35 cellular contexts compared by ENCODE assay signal in genomic region chr2:55607717-55608116, GRCh38.
"Had no signal": no experiment of that assay in that cellular context is flagged by ENCODE, and none has a peak within 500 bp of the region (broad histone marks: within the 10 kb centered on the region; RNA-seq: fewer than 3 reads in every experiment).

No MANE protein-coding gene starts in this region.

- H3K27me3 ChIP-seq: adrenal gland, body of pancreas, brain microvascular endothelial cell, breast epithelium had no signal

- H3K27me3 Mint-ChIP-seq: activated B cell treated with CpG ODN at 0.5 μM for 24 hours; activated CD4-positive, alpha-beta memory T cell treated with anti-CD3 and anti-CD28 coated beads for 36 hours; activated CD4-positive, alpha-beta T cell treated with anti-CD3 and anti-CD28 coated beads, Interleukin-2, amount 10 ng/mL, durations not matched to agents 24 days and 14 days; activated CD8-positive, alpha-beta T cell treated with anti-CD3 and anti-CD28 coated beads for 36 hours; activated naive CD8-positive, alpha-beta T cell treated with anti-CD3 and anti-CD28 coated beads for 36 hours; activated T-helper 17 cell treated with anti-CD3 and anti-CD28 coated beads, Interleukin-2, amount 50 U/mL, for 72 hours; T-cell had no signal

- H3K4me3 ChIP-seq: adrenal gland, body of pancreas, breast epithelium had no signal

- H3K4me1 ChIP-seq: breast epithelium had no signal

- H3K4me3 Mint-ChIP-seq: activated B cell treated with CpG ODN at 0.5 μM for 24 hours; activated CD4-positive, alpha-beta memory T cell treated with anti-CD3 and anti-CD28 coated beads for 36 hours; activated CD4-positive, alpha-beta T cell treated with anti-CD3 and anti-CD28 coated beads, Interleukin-2, amount 10 ng/mL, durations not matched to agents 24 days and 14 days; activated CD8-positive, alpha-beta T cell treated with anti-CD3 and anti-CD28 coated beads for 36 hours; activated naive CD4-positive, alpha-beta T cell treated with anti-CD3 and anti-CD28 coated beads for 36 hours; activated naive CD8-positive, alpha-beta T cell treated with anti-CD3 and anti-CD28 coated beads for 36 hours; activated T-cell treated with anti-CD3 and anti-CD28 coated beads, Interleukin-2, amount 50 U/mL, for 4 hours; activated T-cell treated with anti-CD3 and anti-CD28 coated beads, Interleukin-2, amount 50 U/mL, for 72 hours; activated T-helper 1 cell treated with anti-CD3 and anti-CD28 coated beads, Interleukin-12 subunit alpha, Interleukin-12 subunit beta, Interleukin-2, Interleukin-4 antibody, amounts not matched to agents 30 ng/mL and 10 ng/mL and 1 ng/mL, durations not matched to agents 14 hours and 24 hours and 36 hours; activated T-helper 17 cell treated with anti-CD3 and anti-CD28 coated beads, Interleukin-2, amount 50 U/mL, for 72 hours; T-helper 2 cell treated with Interferon-gamma antibody and Interleukin-4, amounts not matched to agents 5 μg/mL and 100 μg/mL, for 36 hours had no signal

- H3K27ac ChIP-seq: adrenal gland, brain microvascular endothelial cell, breast epithelium, VCaP had no signal

- H3K36me3 ChIP-seq: breast epithelium had no signal

- ATAC-seq: activated CD8-positive, alpha-beta T cell treated with anti-CD3 and anti-CD28 coated beads for 36 hours; activated naive CD4-positive, alpha-beta T cell treated with anti-CD3 and anti-CD28 coated beads, Interleukin-2, amount 50 U/mL, for 72 hours; activated T-cell treated with anti-CD3 and anti-CD28 coated beads, Interleukin-2, amount 50 U/mL, for 4 hours; activated T-cell treated with anti-CD3 and anti-CD28 coated beads, Interleukin-2, amount 50 U/mL, for 72 hours; activated T-helper 17 cell treated with anti-CD3 and anti-CD28 coated beads, Interleukin-2, amount 50 U/mL, for 72 hours; body of pancreas; T-cell had no signal

- H3K27ac Mint-ChIP-seq: activated B cell treated with CpG ODN at 0.5 μM for 24 hours; activated CD4-positive, alpha-beta memory T cell treated with anti-CD3 and anti-CD28 coated beads for 36 hours; activated CD4-positive, alpha-beta T cell treated with anti-CD3 and anti-CD28 coated beads, Interleukin-2, amount 10 ng/mL, durations not matched to agents 24 days and 14 days; activated naive CD4-positive, alpha-beta T cell treated with anti-CD3 and anti-CD28 coated beads for 36 hours; activated naive CD4-positive, alpha-beta T cell treated with anti-CD3 and anti-CD28 coated beads, Interleukin-2, amount 50 U/mL, for 72 hours; activated T-cell treated with anti-CD3 and anti-CD28 coated beads, Interleukin-2, amount 50 U/mL, for 72 hours; activated T-helper 1 cell treated with anti-CD3 and anti-CD28 coated beads, Interleukin-12 subunit alpha, Interleukin-12 subunit beta, Interleukin-2, Interleukin-4 antibody, amounts not matched to agents 30 ng/mL and 10 ng/mL and 1 ng/mL, durations not matched to agents 14 hours and 24 hours and 36 hours; activated T-helper 17 cell treated with anti-CD3 and anti-CD28 coated beads, Interleukin-2, amount 50 U/mL, for 72 hours; T-helper 2 cell treated with Interferon-gamma antibody and Interleukin-4, amounts not matched to agents 5 μg/mL and 100 μg/mL, for 36 hours had no signal

- DNase-seq: activated B cell treated with CpG ODN at 0.5 μM for 24 hours; activated CD4-positive, alpha-beta memory T cell treated with anti-CD3 and anti-CD28 coated beads for 36 hours; activated CD4-positive, alpha-beta T cell treated with anti-CD3 and anti-CD28 coated beads for 4 hours; activated CD4-positive, alpha-beta T cell treated with anti-CD3 and anti-CD28 coated beads, Interleukin-2, amount 50 U/mL, for 1 hour; activated CD4-positive, alpha-beta T cell treated with anti-CD3 and anti-CD28 coated beads, Interleukin-2, amount 50 U/mL, for 4 hours; activated CD4-positive, CD25-positive, alpha-beta regulatory T cell treated with anti-CD3 and anti-CD28 coated beads, Interleukin-2, amount 50 U/mL, for 72 hours; activated CD8-positive, alpha-beta memory T cell treated with anti-CD3 and anti-CD28 coated beads, Interleukin-2, amount 50 U/mL, for 4 hours; activated CD8-positive, alpha-beta T cell treated with anti-CD3 and anti-CD28 coated beads for 36 hours; activated effector memory CD4-positive, alpha-beta T cell treated with anti-CD3 and anti-CD28 coated beads, Interleukin-2, amount 50 U/mL, for 16 hours; activated gamma-delta T cell treated with Interleukin-2 at 50 U/mL for 16 hours; activated naive CD4-positive, alpha-beta T cell; activated naive CD4-positive, alpha-beta T cell treated with anti-CD3 and anti-CD28 coated beads for 36 hours; activated naive CD4-positive, alpha-beta T cell treated with anti-CD3 and anti-CD28 coated beads, Interleukin-2, amount 50 U/mL, for 16 hours; activated naive CD8-positive, alpha-beta T cell treated with anti-CD3 and anti-CD28 coated beads for 36 hours; activated T-cell treated with anti-CD3 and anti-CD28 coated beads for 4 hours; activated T-cell treated with anti-CD3 and anti-CD28 coated beads, Interleukin-2, amount 50 U/mL, for 1 hour; activated T-cell treated with anti-CD3 and anti-CD28 coated beads, Interleukin-2, amount 50 U/mL, for 4 hours; activated T-cell treated with anti-CD3 and anti-CD28 coated beads, Interleukin-2, amount 50 U/mL, for 72 hours; adrenal gland; amniotic stem cell; aorta; body of pancreas; brain microvascular endothelial cell; central memory CD4-positive, alpha-beta T cell; cerebellar nuclear complex; T-cell; T-helper 2 cell; T-helper 9 cell had no signal

- H3K9me3 ChIP-seq: adrenal gland, body of pancreas, breast epithelium had no signal

- H3K9me3 Mint-ChIP-seq: activated B cell treated with CpG ODN at 0.5 μM for 24 hours; activated CD4-positive, alpha-beta memory T cell treated with anti-CD3 and anti-CD28 coated beads for 36 hours; activated CD4-positive, alpha-beta T cell treated with anti-CD3 and anti-CD28 coated beads, Interleukin-2, amount 10 ng/mL, durations not matched to agents 24 days and 14 days; activated CD8-positive, alpha-beta T cell treated with anti-CD3 and anti-CD28 coated beads for 36 hours; activated naive CD4-positive, alpha-beta T cell treated with anti-CD3 and anti-CD28 coated beads for 36 hours; activated naive CD4-positive, alpha-beta T cell treated with anti-CD3 and anti-CD28 coated beads, Interleukin-2, amount 50 U/mL, for 72 hours; activated naive CD8-positive, alpha-beta T cell treated with anti-CD3 and anti-CD28 coated beads for 36 hours; activated T-cell treated with anti-CD3 and anti-CD28 coated beads, Interleukin-2, amount 50 U/mL, for 4 hours; activated T-cell treated with anti-CD3 and anti-CD28 coated beads, Interleukin-2, amount 50 U/mL, for 72 hours; activated T-helper 1 cell treated with anti-CD3 and anti-CD28 coated beads, Interleukin-12 subunit alpha, Interleukin-12 subunit beta, Interleukin-2, Interleukin-4 antibody, amounts not matched to agents 30 ng/mL and 10 ng/mL and 1 ng/mL, durations not matched to agents 14 hours and 24 hours and 36 hours; activated T-helper 17 cell treated with anti-CD3 and anti-CD28 coated beads, Interleukin-2, amount 50 U/mL, for 72 hours; T-cell; T-helper 2 cell treated with Interferon-gamma antibody and Interleukin-4, amounts not matched to agents 5 μg/mL and 100 μg/mL, for 36 hours had no signal
